Comparison of ENCODE assay signal across 25 cellular contexts in the genomic region with DNA sequence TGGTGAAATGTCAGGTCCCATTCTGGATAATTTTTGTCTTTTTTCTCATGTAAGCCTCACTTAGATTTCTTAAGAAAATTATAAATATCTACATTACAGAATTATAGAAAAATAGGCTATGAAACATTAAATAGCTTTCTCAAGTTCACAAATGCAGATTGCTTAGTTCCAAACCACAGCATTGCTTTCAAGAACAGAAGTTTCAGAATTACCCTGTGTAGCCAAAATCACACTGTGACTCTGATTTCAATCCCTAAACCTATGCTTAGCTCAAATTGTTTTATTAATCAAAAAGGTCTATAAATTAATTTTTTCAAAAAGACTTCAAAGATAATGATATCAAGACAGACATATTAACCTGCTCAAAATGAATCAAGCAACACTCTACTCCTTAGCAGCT.
DNase-seq lines count a peak whose midpoint lies in the region; ATAC-seq, FAIRE-seq and TF ChIP-seq lines count a peak whose summit lies in the region.
"Had no signal": no experiment of that assay in that cellular context is flagged by ENCODE, and none has a peak within 500 bp of the region (broad histone marks: within the 10 kb centered on the region; RNA-seq: fewer than 3 reads in every experiment).

No MANE protein-coding gene starts in this region.

- no peak for TF ChIP-seq POLR2A in GM12878 (IDR thresholded peaks at IDR 0.05; ENCODE audit: low read depth, low read length)

- H3K27ac ChIP-seq in Karpas-422 (ENCODE audit: low read length) (no peak overlapping the region), GM12878 (ENCODE audit: control insufficient read depth, insufficient read depth) (no peak overlapping the region)
- H3K27ac ChIP-seq: 22Rv1, BLaER1, C4-2B had no signal

- TF ChIP-seq EP300 in GM12878 (IDR thresholded peaks at IDR 0.05; ENCODE audit: borderline replicate concordance in 1 of 2, control insufficient read depth in 1 of 2, low read depth in 2 of 2, low read length in 2 of 2) = no peak

- CTCF ChIA-PET in GM12878 (lab: Yijun Ruan, JAX) = interaction anchor here (1.2 kb wide), 1 partner anchor 9 kb away, joined by 3 read pairs; no protein-coding TSS in a partner anchor

- H3K4me3 ChIP-seq in Karpas-422 (ENCODE audit: low read length) (no peak overlapping the region), GM12878 (no peak overlapping the region)
- H3K4me3 ChIP-seq: BLaER1, GM23338 had no signal

- SMC1A ChIA-PET in GM12878 (lab: Charles Lee; ENCODE audit: uncharacterized antibody, unreplicated experiment) = interaction anchor here (0.7 to 1.5 kb wide), 6 partner anchors 8 to 117 kb away, joined by 3 to 4 read pairs (median 3); no protein-coding TSS in a partner anchor

- H3K9ac ChIP-seq in Karpas-422 (ENCODE audit: low read length) (no peak overlapping the region), GM12878 (ENCODE audit: control insufficient read depth, insufficient read depth, low read length) (no peak overlapping the region)
- H3K9ac ChIP-seq: BLaER1 had no signal

- no peaks in the 10 kb centered on the region for H3K36me3 Mint-ChIP-seq in stimulated activated memory B cell treated with anti-CD40 and anti-IgM and Interleukin-4, amounts not matched to agents 10 μg/mL and 1 μg/mL and 100 μg/mL, for 72 hours
- H3K36me3 Mint-ChIP-seq: CD4-positive, CD25-positive, alpha-beta regulatory T cell; CD8-positive, alpha-beta T cell had no signal

- no peaks in the 10 kb centered on the region for H4K20me1 ChIP-seq in Karpas-422 (ENCODE audit: insufficient read depth, low read depth, low read length)
- no peaks in the 10 kb centered on the region for H4K20me1 ChIP-seq in GM12878 (ENCODE audit: control insufficient read depth, insufficient read depth)
- H4K20me1 ChIP-seq: BLaER1 had no signal

- ATAC-seq in GM18868 (IDR thresholded peaks at IDR 0.05; ENCODE audit: unreplicated experiment) (peak; percentile 40), HG02885 (IDR thresholded peaks at IDR 0.05; ENCODE audit: poor library complexity, unreplicated experiment) (peak; percentile 59), GM12878 (peak; percentile 47; the same call in 2 of the 3 replicates), GM21737 (IDR thresholded peaks at IDR 0.05; ENCODE audit: unreplicated experiment) (no peak)
- no peak for ATAC-seq in stimulated activated memory B cell treated with anti-CD40 and anti-IgM and Interleukin-4, amounts not matched to agents 10 μg/mL and 1 μg/mL and 100 μg/mL, for 72 hours
- ATAC-seq in activated CD4-positive, CD25-positive, alpha-beta regulatory T cell treated with anti-CD3 and anti-CD28 coated beads, Interleukin-2, amount 50 U/mL, for 24 hours = no peak
- ATAC-seq: CD8-positive, alpha-beta T cell; GM23338; HCT116 had no signal

- RAD21 ChIA-PET in GM12878 (lab: Charles Lee; ENCODE audit: unreplicated experiment) = no interaction called here

- H3K9me3 Mint-ChIP-seq in stimulated activated memory B cell treated with anti-CD40 and anti-IgM and Interleukin-4, amounts not matched to agents 10 μg/mL and 1 μg/mL and 100 μg/mL, for 72 hours = no peaks in the 10 kb centered on the region
- H3K9me3 Mint-ChIP-seq: CD8-positive, alpha-beta T cell; GM23338; H9 had no signal

- no peaks in the 10 kb centered on the region for H3K4me1 Mint-ChIP-seq in stimulated activated memory B cell treated with anti-CD40 and anti-IgM and Interleukin-4, amounts not matched to agents 10 μg/mL and 1 μg/mL and 100 μg/mL, for 72 hours
- H3K4me1 Mint-ChIP-seq: B cell; CD4-positive, CD25-positive, alpha-beta regulatory T cell; GM23338; H9 had no signal

- POLR2A ChIA-PET in GM12878 (lab: Charles Lee) = no interaction called here

- peaks cover 8% of the 10 kb centered on the region; the same call in 1 of the 2 replicates for H3K4me1 ChIP-seq in Karpas-422 (ENCODE audit: low read length)
- peaks cover 8% of the 10 kb centered on the region; the same call in 1 of the 2 replicates for H3K4me1 ChIP-seq in GM12878 (ENCODE audit: control insufficient read depth, insufficient read depth, low read length)
- H3K4me1 ChIP-seq: BLaER1, Caco-2 had no signal

- TF ChIP-seq RAD21 in GM12878 (IDR thresholded peaks at IDR 0.05; ENCODE audit: insufficient read depth, low read depth, low read length) = no peak

- H3K9me2 ChIP-seq in Karpas-422 (replicated peaks; ENCODE audit: insufficient read depth, low read length) = no peaks in the 10 kb centered on the region

- H2AFZ ChIP-seq in Karpas-422 (ENCODE audit: low read length) (peak overlapping the region; percentile 70; the same call in 1 of the 2 replicates), GM12878 (ENCODE audit: control insufficient read depth, low read depth, low read length) (no peak overlapping the region; the same call in 1 of the 2 replicates)
- H2AFZ ChIP-seq: GM23338 had no signal

- intact Hi-C loops in GM12878 (cut with micrococcal nuclease; ENCODE audit: unreplicated experiment) = no loop called here

- no peak for DNase-seq in Karpas-422
- DNase-seq in GM12878 (ENCODE audit: low read depth, low spot score) = no peak
- DNase-seq: Caco-2; CD4-positive, CD25-positive, alpha-beta regulatory T cell; CD8-positive, alpha-beta T cell; DMS 273 treated with DMSO at 0.1 percent for 48 hours; DMS79; EL; GDM1; H9 had no signal

- in situ Hi-C loops in GM12878 (cut with MboI) = no loop called here

- no peak overlapping the region for H3K4me2 ChIP-seq in Karpas-422 (ENCODE audit: low read depth, low read length, poor library complexity, severe bottlenecking)
- no peak overlapping the region for H3K4me2 ChIP-seq in GM12878 (ENCODE audit: control insufficient read depth, insufficient read depth)
- H3K4me2 ChIP-seq: BLaER1, GM23338 had no signal

- H3K36me3 ChIP-seq in Karpas-422 (ENCODE audit: insufficient read depth, low read length) (no peaks in the 10 kb centered on the region), GM12878 (ENCODE audit: control insufficient read depth in 2 of 2, insufficient read depth in 2 of 2, low read length in 1 of 2) (no peaks in the 10 kb centered on the region)
- H3K36me3 ChIP-seq: BLaER1 had no signal

- H3K27me3 Mint-ChIP-seq in stimulated activated memory B cell treated with anti-CD40 and anti-IgM and Interleukin-4, amounts not matched to agents 10 μg/mL and 1 μg/mL and 100 μg/mL, for 72 hours = no peaks in the 10 kb centered on the region
- H3K27me3 Mint-ChIP-seq: B cell; CD4-positive, CD25-positive, alpha-beta regulatory T cell had no signal

- peak; percentile 23 for FAIRE-seq in GM12878 (lab: Jason Lieb, UNC)
- FAIRE-seq: A204.1, D721Med, GM12891, GM18507 had no signal

- BruUV-seq in GM12878 (replicated peaks; lab: Mats Ljungman, UMichigan) = no TSS peak

- no peaks in the 10 kb centered on the region for H3K79me2 ChIP-seq in Karpas-422 (ENCODE audit: low read length)
- H3K79me2 ChIP-seq in GM12878 (ENCODE audit: control insufficient read depth, insufficient read depth, low read length) = no peaks in the 10 kb centered on the region

- no peak for TF ChIP-seq CTCF in GM12878 (IDR thresholded peaks at IDR 0.05 in 2 of 3, conservative IDR thresholded peaks at IDR 0.05 in 1 of 3; ENCODE audit: control insufficient read depth in 2 of 3, extremely low read depth in 1 of 3, insufficient read depth in 1 of 3, low read depth in 3 of 3, low read length in 3 of 3)

- no peaks in the 10 kb centered on the region for H3K27me3 ChIP-seq in Karpas-422 (ENCODE audit: low read length)
- no peaks in the 10 kb centered on the region for H3K27me3 ChIP-seq in GM12878 (replicated peaks in 1 of 2; ENCODE audit: control insufficient read depth in 2 of 2, insufficient read depth in 2 of 2, low read length in 1 of 2)
- H3K27me3 ChIP-seq: BLaER1 had no signal

- no peak overlapping the region for H3K4me3 Mint-ChIP-seq in stimulated activated memory B cell treated with anti-CD40 and anti-IgM and Interleukin-4, amounts not matched to agents 10 μg/mL and 1 μg/mL and 100 μg/mL, for 72 hours
- H3K4me3 Mint-ChIP-seq: B cell; CD4-positive, CD25-positive, alpha-beta regulatory T cell; CD8-positive, alpha-beta T cell; GM23338; H9 had no signal

- H3K27ac Mint-ChIP-seq in stimulated activated memory B cell treated with anti-CD40 and anti-IgM and Interleukin-4, amounts not matched to agents 10 μg/mL and 1 μg/mL and 100 μg/mL, for 72 hours = no peak overlapping the region
- H3K27ac Mint-ChIP-seq: B cell; CD4-positive, CD25-positive, alpha-beta regulatory T cell; CD8-positive, alpha-beta T cell; GM23338; H9 had no signal

- H3K9me3 ChIP-seq in Karpas-422 (ENCODE audit: low read length) (no peaks in the 10 kb centered on the region), GM12878 (replicated peaks; ENCODE audit: control insufficient read depth, insufficient read depth, low read length) (no peaks in the 10 kb centered on the region)
- H3K9me3 ChIP-seq: BLaER1, Caco-2 had no signal

TF ChIP-seq in GM12878, 131 proteins besides CTCF, POLR2A, EP300 and RAD21 (continues in another document):
- no peak for TF ChIP-seq GATAD2B (conservative IDR thresholded peaks at IDR 0.05; ENCODE audit: low read depth)
- peak; percentile 31; the same call in 1 of the 2 replicates for TF ChIP-seq RUNX3 (IDR thresholded peaks at IDR 0.05; ENCODE audit: low read length)
- no peak for TF ChIP-seq NFXL1 (IDR thresholded peaks at IDR 0.05; ENCODE audit: borderline replicate concordance)

Comparison
In these comparisons a context has a peak if more than half of its experiments do, and no peak if none do; other contexts are left out.
1. ATAC-seq: peak in GM18868 (single experiment), HG02885 (single experiment) and GM12878 (single experiment); none in stimulated activated memory B cell treated with anti-CD40 and anti-IgM and Interleukin-4, amounts not matched to agents 10 μg/mL and 1 μg/mL and 100 μg/mL, for 72 hours (single experiment), activated CD4-positive, CD25-positive, alpha-beta regulatory T cell treated with anti-CD3 and anti-CD28 coated beads, Interleukin-2, amount 50 U/mL, for 24 hours (0 of 2) and GM21737 (single experiment).